In the genomic region with DNA sequence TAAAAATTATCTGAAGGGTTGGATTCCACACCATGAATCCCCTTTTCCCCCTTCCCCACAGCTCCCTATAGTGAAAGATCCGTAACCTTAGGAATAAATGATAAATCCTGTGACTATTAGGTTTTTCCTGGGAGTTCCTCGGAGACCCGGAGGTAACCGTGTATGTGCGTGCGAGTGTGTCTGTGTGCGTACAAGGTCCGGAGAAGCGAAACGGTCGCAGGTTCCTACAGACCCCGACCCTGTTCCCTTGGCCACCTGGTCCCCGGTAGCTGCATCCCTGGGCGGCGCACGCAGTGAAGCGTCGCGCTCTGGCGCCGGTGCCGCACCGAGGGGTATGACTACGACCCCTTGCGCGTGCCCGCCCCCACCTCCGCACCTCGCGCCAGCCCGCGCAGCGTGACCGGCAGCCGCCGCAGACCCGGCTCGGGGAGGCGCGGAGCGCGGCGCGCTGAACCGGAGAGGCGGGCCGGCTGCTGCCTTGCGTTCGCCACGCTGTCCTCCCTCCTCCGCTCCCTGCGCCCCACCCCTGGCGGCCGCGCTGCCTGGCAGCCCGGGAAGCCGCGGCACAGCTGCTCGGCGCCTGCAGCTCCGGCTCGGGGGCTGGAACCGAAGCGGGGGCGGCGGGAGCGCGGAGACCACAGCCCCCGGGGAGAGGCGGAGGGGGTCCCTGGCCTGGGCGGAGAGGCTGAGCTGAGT, we compare ENCODE assay signal across 8 cellular contexts. TPM values are rescaled to one million over a fixed set of nuclear protein-coding genes. Genes with fewer than 3 reads are reported as not detected.
A peak's percentile ranks its signal among the peaks of the same experiment; 100 is the strongest.
DNase-seq lines count a peak whose midpoint lies in the region; ATAC-seq, FAIRE-seq and TF ChIP-seq lines count a peak whose summit lies in the region.

A gene with protein sequence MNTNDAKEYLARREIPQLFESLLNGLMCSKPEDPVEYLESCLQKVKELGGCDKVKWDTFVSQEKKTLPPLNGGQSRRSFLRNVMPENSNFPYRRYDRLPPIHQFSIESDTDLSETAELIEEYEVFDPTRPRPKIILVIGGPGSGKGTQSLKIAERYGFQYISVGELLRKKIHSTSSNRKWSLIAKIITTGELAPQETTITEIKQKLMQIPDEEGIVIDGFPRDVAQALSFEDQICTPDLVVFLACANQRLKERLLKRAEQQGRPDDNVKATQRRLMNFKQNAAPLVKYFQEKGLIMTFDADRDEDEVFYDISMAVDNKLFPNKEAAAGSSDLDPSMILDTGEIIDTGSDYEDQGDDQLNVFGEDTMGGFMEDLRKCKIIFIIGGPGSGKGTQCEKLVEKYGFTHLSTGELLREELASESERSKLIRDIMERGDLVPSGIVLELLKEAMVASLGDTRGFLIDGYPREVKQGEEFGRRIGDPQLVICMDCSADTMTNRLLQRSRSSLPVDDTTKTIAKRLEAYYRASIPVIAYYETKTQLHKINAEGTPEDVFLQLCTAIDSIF (plus strand): TSS at position 529 of the 696 bp plus-strand sequence. CDS start 295 bp downstream, outside the sequence.

- CTCF ChIA-PET in HEK293T (lab: Yijun Ruan, JAX), result no interaction called here

- no peak within 1 kb of the TSS for H3K27ac ChIP-seq in stomach smooth muscle (ENCODE audit: low read length)

- H3K4me1 Mint-ChIP-seq in natural killer cell treated with Interleukin-12 subunit alpha and Interleukin-12 subunit beta and Interleukin-15 and Interleukin-18, amount 100 ng/mL, for 72 hours (ENCODE audit: low read depth in 2 of 2), result peaks cover 21 to 27% of the 10 kb centered on the region in 2 donors

- POLR2A ChIA-PET in HEK293T (lab: Yijun Ruan, JAX), result no interaction called here

- TF ChIP-seq CTCF in D721Med (IDR thresholded peaks at IDR 0.05; ENCODE audit: insufficient read depth, missing control alignments) (no peak), fibroblast of pulmonary artery (IDR thresholded peaks at IDR 0.05; ENCODE audit: low read length, missing control alignments) (no peak)

- peaks cover 12 to 23% of the 10 kb centered on the region in 2 donors for H3K27me3 ChIP-seq in stomach smooth muscle (ENCODE audit: control insufficient read depth in 1 of 2, insufficient read depth in 2 of 2, low read length in 2 of 2)

- peak; percentile 83 to 87 for ATAC-seq in natural killer cell treated with Interleukin-12 subunit alpha and Interleukin-12 subunit beta and Interleukin-15 and Interleukin-18, amount 100 ng/mL, for 72 hours

- no peak within 1 kb of the TSS for H3K27ac Mint-ChIP-seq in natural killer cell treated with Interleukin-12 subunit alpha and Interleukin-12 subunit beta and Interleukin-15 and Interleukin-18, amount 100 ng/mL, for 72 hours

- no peak within 1 kb of the TSS for H3K9ac ChIP-seq in stomach smooth muscle (ENCODE audit: low read length in 2 of 2)

- H3K4me1 ChIP-seq in stomach smooth muscle (ENCODE audit: control insufficient read depth, insufficient read depth, low read length), result peaks cover 14% of the 10 kb centered on the region

- H3K36me3 ChIP-seq in stomach smooth muscle (ENCODE audit: control insufficient read depth in 2 of 2, insufficient read depth in 2 of 2, low read length in 2 of 2), result no peaks in the 10 kb centered on the region

- no peaks in the 10 kb centered on the region for H3K9me3 Mint-ChIP-seq in natural killer cell treated with Interleukin-12 subunit alpha and Interleukin-12 subunit beta and Interleukin-15 and Interleukin-18, amount 100 ng/mL, for 72 hours

- no peaks in the 10 kb centered on the region for H3K9me3 ChIP-seq in stomach smooth muscle (ENCODE audit: control insufficient read depth in 2 of 2, low read length in 2 of 2)

- H3K36me3 Mint-ChIP-seq in natural killer cell treated with Interleukin-12 subunit alpha and Interleukin-12 subunit beta and Interleukin-15 and Interleukin-18, amount 100 ng/mL, for 72 hours, result no peaks in the 10 kb centered on the region

- H3K4me3 Mint-ChIP-seq in natural killer cell treated with Interleukin-12 subunit alpha and Interleukin-12 subunit beta and Interleukin-15 and Interleukin-18, amount 100 ng/mL, for 72 hours, result peak within 1 kb of the TSS; percentile 59

- H3K4me3 ChIP-seq in fibroblast of pulmonary artery (replicated peaks; ENCODE audit: low read depth, low read length) (peak within 1 kb of the TSS; percentile 58), stomach smooth muscle (ENCODE audit: low read length in 2 of 2) (peak within 1 kb of the TSS; percentile 41 to 72)

- H3K27me3 Mint-ChIP-seq in natural killer cell treated with Interleukin-12 subunit alpha and Interleukin-12 subunit beta and Interleukin-15 and Interleukin-18, amount 100 ng/mL, for 72 hours, result peaks cover 8 to 23% of the 10 kb centered on the region in 2 donors

- DNase-seq in D721Med (ENCODE audit: insufficient read length, low spot score) (peak; percentile 40), HEK293T (ENCODE audit: extremely low spot score) (peak; percentile 84), NCI-H526 (lab: John Stamatoyannopoulos, UW) (peak; percentile 13 to 75), fibroblast of pulmonary artery (ENCODE audit: low read depth) (peak; percentile 49), RKO (ENCODE audit: low spot score) (no peak)
- peak; percentile 5 to 22 for DNase-seq in activated T-helper 1 cell treated with anti-CD3 and anti-CD28 coated beads, Interleukin-2, amount 50 U/mL, for 16 hours (ENCODE audit: low read depth in 1 of 2, low spot score in 1 of 2)
- no peak for DNase-seq in natural killer cell treated with Interleukin-12 subunit alpha and Interleukin-12 subunit beta and Interleukin-15 and Interleukin-18, amount 100 ng/mL, for 72 hours (ENCODE audit: low spot score)

- no peak for FAIRE-seq in D721Med (lab: Jason Lieb, UNC)

TF ChIP-seq in HEK293T, 16 proteins besides CTCF, POLR2A, EP300 and RAD21:
- no peak for TF ChIP-seq SP1 (IDR thresholded peaks at IDR 0.05)
- no peak for TF ChIP-seq LEF1 (IDR thresholded peaks at IDR 0.05; ENCODE audit: borderline replicate concordance)
- TF ChIP-seq TARDBP (IDR thresholded peaks at IDR 0.05), result no peak
- no peak for TF ChIP-seq HDGF (IDR thresholded peaks at IDR 0.05; ENCODE audit: borderline replicate concordance)
- TF ChIP-seq NFRKB (IDR thresholded peaks at IDR 0.05), result no peak
- TF ChIP-seq FOXA1 (IDR thresholded peaks at IDR 0.05), result no peak
- no peak for TF ChIP-seq BHLHE40 (IDR thresholded peaks at IDR 0.05; ENCODE audit: borderline replicate concordance)
- TF ChIP-seq CTBP1 (IDR thresholded peaks at IDR 0.05; ENCODE audit: borderline replicate concordance), result no peak
- TF ChIP-seq FOXM1 (IDR thresholded peaks at IDR 0.05; ENCODE audit: borderline replicate concordance), result no peak
- no peak for TF ChIP-seq SUZ12 (IDR thresholded peaks at IDR 0.05)
- no peak for TF ChIP-seq PKNOX1 (IDR thresholded peaks at IDR 0.05)
- no peak for TF ChIP-seq ARNT (IDR thresholded peaks at IDR 0.05)
- no peak for TF ChIP-seq FOXK2 (IDR thresholded peaks at IDR 0.05)
- no peak for TF ChIP-seq ZNF384 (IDR thresholded peaks at IDR 0.05)
- no peak; the same call in 1 of the 2 replicates for TF ChIP-seq L3MBTL2 (conservative IDR thresholded peaks at IDR 0.05)

RNA-seq across cellular contexts. Expression of the gene that starts here (rescaled TPM):
- total RNA-seq in natural killer cell treated with Interleukin-12 subunit alpha and Interleukin-12 subunit beta and Interleukin-15 and Interleukin-18, amount 100 ng/mL, for 72 hours, result 1 to 10 TPM in 1 of 2 donors, not detected in 1; 1.2 TPM

Comparison
In these comparisons a context has a peak if more than half of its experiments do, and no peak if none do; other contexts are left out.
1. DNase-seq: peak in D721Med (single experiment), HEK293T (single experiment), NCI-H526 (2 of 2), activated T-helper 1 cell treated with anti-CD3 and anti-CD28 coated beads, Interleukin-2, amount 50 U/mL, for 16 hours (2 of 2) and fibroblast of pulmonary artery (single experiment); none in natural killer cell treated with Interleukin-12 subunit alpha and Interleukin-12 subunit beta and Interleukin-15 and Interleukin-18, amount 100 ng/mL, for 72 hours (single experiment) and RKO (single experiment).